Comparison of ENCODE assay signal across 20 cellular contexts in the genomic region with DNA sequence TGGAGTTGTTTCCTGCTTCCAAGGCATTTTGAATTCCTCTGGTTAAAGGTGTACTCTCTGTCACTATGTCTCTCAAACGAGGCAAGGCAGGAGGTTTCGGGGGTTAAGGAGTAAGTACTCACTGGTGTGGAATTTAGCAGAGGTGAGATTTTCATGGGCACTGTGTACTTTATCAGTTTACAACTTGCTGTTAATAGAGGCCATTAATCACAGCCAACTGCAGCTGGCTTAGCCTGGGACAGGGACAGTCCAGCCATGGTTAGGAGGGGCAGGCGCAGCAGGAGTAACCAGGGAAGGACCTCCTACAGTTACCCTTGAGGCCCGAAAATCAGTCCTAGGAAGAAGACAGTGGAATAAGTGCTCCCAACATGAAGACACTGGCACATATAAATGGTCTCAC. TPM values are rescaled to one million over a fixed set of nuclear protein-coding genes. Genes with fewer than 3 reads are reported as not detected.
DNase-seq lines count a peak whose midpoint lies in the region; ATAC-seq and TF ChIP-seq lines count a peak whose summit lies in the region.
"Had no signal": no experiment of that assay in that cellular context is flagged by ENCODE, and none has a peak within 500 bp of the region (broad histone marks: within the 10 kb centered on the region; RNA-seq: fewer than 3 reads in every experiment).

No MANE protein-coding gene starts in this region.

- no peak for TF ChIP-seq POLR2A in breast epithelium (IDR thresholded peaks at IDR 0.05)

- TF ChIP-seq CTCF in H9 (conservative IDR thresholded peaks at IDR 0.05) (no peak), nephron progenitor cell (IDR thresholded peaks at IDR 0.05) (no peak), breast epithelium (IDR thresholded peaks at IDR 0.05) (no peak)

- H2BK20ac ChIP-seq in H9 (ENCODE audit: low read depth, low read length, poor library complexity, severe bottlenecking) = no peak overlapping the region

- DNase-seq in A172 (ENCODE audit: low spot score) = peak; percentile 35
- no peak for DNase-seq in H9
- no peak for DNase-seq in effector memory CD8-positive, alpha-beta T cell
- DNase-seq in nephron progenitor cell = no peak
- no peak for DNase-seq in T-helper 2 cell treated with Interferon-gamma antibody and Interleukin-4, amounts not matched to agents 5 μg/mL and 100 μg/mL, for 36 hours (ENCODE audit: low spot score)
- DNase-seq in NCI-H345 treated with DMSO at 0.1 percent for 48 hours (lab: John Stamatoyannopoulos, UW; ENCODE audit: unreplicated experiment) = no peak
- no peak for DNase-seq in breast epithelium (ENCODE audit: low spot score in 2 of 2)
- no peak for DNase-seq in NCI-H774 (lab: John Stamatoyannopoulos, UW)
- DNase-seq: activated CD4-positive, alpha-beta T cell treated with anti-CD3 and anti-CD28 coated beads for 4 hours; activated naive CD4-positive, alpha-beta T cell treated with anti-CD3 and anti-CD28 coated beads, Interleukin-2, amount 10 ng/mL, durations not matched to agents 7 days and 5 days; GDM1; MV-4-11; right lobe of liver; T1000 had no signal

- ATAC-seq in effector memory CD8-positive, alpha-beta T cell (replicated peaks) = no peak
- ATAC-seq: Panc1, right lobe of liver had no signal

- intact Hi-C loops in breast epithelium (cut with DNase I; ENCODE audit: low total_unique reads) = loop anchor here (2.0 kb wide), 1 partner anchor 38 kb away; no protein-coding TSS in a partner anchor

- no peak overlapping the region for H3K9ac ChIP-seq in H9 (ENCODE audit: extremely low read depth, insufficient read length, low read length)

- no peak overlapping the region for H4K91ac ChIP-seq in H9 (ENCODE audit: insufficient read length, low read depth, low read length)

- H3K4me1 ChIP-seq in H9 (ENCODE audit: insufficient read depth, low read length) = no peaks in the 10 kb centered on the region
- peaks cover 0 to 2% of the 10 kb centered on the region in 2 donors for H3K4me1 ChIP-seq in breast epithelium

- no peak overlapping the region for H3K27ac ChIP-seq in H9 (ENCODE audit: insufficient read length, low read depth, low read length)
- H3K27ac ChIP-seq in breast epithelium = no peak overlapping the region
- H3K27ac ChIP-seq: vagina had no signal

- H4K20me1 ChIP-seq in H9 (ENCODE audit: control insufficient read depth, insufficient read depth, insufficient read length) = no peaks in the 10 kb centered on the region

- no peak overlapping the region for H2AK5ac ChIP-seq in H9 (ENCODE audit: insufficient read length, low read length)

- no peak overlapping the region for H3T11ph ChIP-seq in H9 (ENCODE audit: low read length)

- no peaks in the 10 kb centered on the region for H3K27me3 ChIP-seq in H9 (ENCODE audit: insufficient read depth, low read length)
- H3K27me3 ChIP-seq in breast epithelium = no peaks in the 10 kb centered on the region
- H3K27me3 ChIP-seq: right lobe of liver, vagina had no signal

- H3K36me3 Mint-ChIP-seq in H9 (ENCODE audit: insufficient read depth in 1 of 3, low read depth in 3 of 3) (no peaks in the 10 kb centered on the region), nephron progenitor cell (ENCODE audit: low read depth) (no peaks in the 10 kb centered on the region)
- H3K36me3 Mint-ChIP-seq in effector memory CD8-positive, alpha-beta T cell (ENCODE audit: insufficient read depth) = peaks cover 5% of the 10 kb centered on the region
- no peaks in the 10 kb centered on the region for H3K36me3 Mint-ChIP-seq in T-helper 2 cell treated with Interferon-gamma antibody and Interleukin-4, amounts not matched to agents 5 μg/mL and 100 μg/mL, for 36 hours (ENCODE audit: low read depth)
- H3K36me3 Mint-ChIP-seq: activated naive CD4-positive, alpha-beta T cell treated with anti-CD3 and anti-CD28 coated beads, Interleukin-2, amount 10 ng/mL, durations not matched to agents 7 days and 5 days; IgD-negative memory B cell had no signal

- H2AFZ ChIP-seq in H9 (ENCODE audit: low read length) = no peak overlapping the region

- no peaks in the 10 kb centered on the region for H3K36me3 ChIP-seq in breast epithelium
- H3K36me3 ChIP-seq: right lobe of liver, vagina had no signal

- H2BK15ac ChIP-seq in H9 (ENCODE audit: low read depth, low read length) = peak overlapping the region; percentile 74; the same call in 1 of the 2 replicates

- H3K9me3 ChIP-seq in H9 (ENCODE audit: control insufficient read depth, low read depth, low read length) = no peaks in the 10 kb centered on the region
- no peaks in the 10 kb centered on the region for H3K9me3 ChIP-seq in breast epithelium
- H3K9me3 ChIP-seq: right lobe of liver, vagina had no signal

- no peaks in the 10 kb centered on the region for H3K79me2 ChIP-seq in H9 (ENCODE audit: insufficient read depth, low read length)

- H3K27ac Mint-ChIP-seq in H9 (no peak overlapping the region), nephron progenitor cell (no peak overlapping the region)
- peak overlapping the region; percentile 84 to 93 for H3K27ac Mint-ChIP-seq in effector memory CD8-positive, alpha-beta T cell
- no peak overlapping the region for H3K27ac Mint-ChIP-seq in T-helper 2 cell treated with Interferon-gamma antibody and Interleukin-4, amounts not matched to agents 5 μg/mL and 100 μg/mL, for 36 hours
- H3K27ac Mint-ChIP-seq: activated naive CD4-positive, alpha-beta T cell treated with anti-CD3 and anti-CD28 coated beads, Interleukin-2, amount 10 ng/mL, durations not matched to agents 7 days and 5 days had no signal

- no peak overlapping the region for H2BK120ac ChIP-seq in H9 (ENCODE audit: low read depth, low read length, poor library complexity, severe bottlenecking)

- H3K4me1 Mint-ChIP-seq in H9 (peaks cover 22 to 27% of the 10 kb centered on the region in 2 experiments), nephron progenitor cell (peaks cover 62% of the 10 kb centered on the region)
- H3K4me1 Mint-ChIP-seq in effector memory CD8-positive, alpha-beta T cell (ENCODE audit: low read depth in 2 of 2) = peaks cover 10 to 12% of the 10 kb centered on the region in 2 donors
- peaks cover 6% of the 10 kb centered on the region for H3K4me1 Mint-ChIP-seq in T-helper 2 cell treated with Interferon-gamma antibody and Interleukin-4, amounts not matched to agents 5 μg/mL and 100 μg/mL, for 36 hours (ENCODE audit: low read depth)

- H3K9me3 Mint-ChIP-seq in H9 (no peaks in the 10 kb centered on the region; a peak in 1 of 5 replicates), nephron progenitor cell (no peaks in the 10 kb centered on the region)
- no peaks in the 10 kb centered on the region for H3K9me3 Mint-ChIP-seq in effector memory CD8-positive, alpha-beta T cell
- H3K9me3 Mint-ChIP-seq in T-helper 2 cell treated with Interferon-gamma antibody and Interleukin-4, amounts not matched to agents 5 μg/mL and 100 μg/mL, for 36 hours = no peaks in the 10 kb centered on the region
- H3K9me3 Mint-ChIP-seq: activated naive CD4-positive, alpha-beta T cell treated with anti-CD3 and anti-CD28 coated beads, Interleukin-2, amount 10 ng/mL, durations not matched to agents 7 days and 5 days; IgD-negative memory B cell had no signal

- no peak overlapping the region for H3K23ac ChIP-seq in H9 (ENCODE audit: insufficient read length, low read depth, low read length)

- H4K8ac ChIP-seq in H9 (replicated peaks; ENCODE audit: insufficient read length, low read depth, low read length) = no peak overlapping the region

- no peak overlapping the region for H3K4me3 Mint-ChIP-seq in H9
- H3K4me3 Mint-ChIP-seq in effector memory CD8-positive, alpha-beta T cell = peak overlapping the region; percentile 87 to 89
- H3K4me3 Mint-ChIP-seq in nephron progenitor cell = peak overlapping the region; percentile 80
- no peak overlapping the region for H3K4me3 Mint-ChIP-seq in T-helper 2 cell treated with Interferon-gamma antibody and Interleukin-4, amounts not matched to agents 5 μg/mL and 100 μg/mL, for 36 hours

- H4K5ac ChIP-seq in H9 (ENCODE audit: insufficient read length, low read depth, low read length) = no peak overlapping the region

- no peak overlapping the region for H3K56ac ChIP-seq in H9 (ENCODE audit: insufficient read length, low read depth, low read length)

- no peak overlapping the region for H3K18ac ChIP-seq in H9 (ENCODE audit: insufficient read length, low read depth, low read length)

- H3K4me3 ChIP-seq in breast epithelium = no peak overlapping the region
- H3K4me3 ChIP-seq: vagina had no signal

- no peak overlapping the region for H3K14ac ChIP-seq in H9 (ENCODE audit: insufficient read depth, low read length)

- no peak overlapping the region for H2BK12ac ChIP-seq in H9 (ENCODE audit: insufficient read length, low read depth, low read length)

- H3K79me1 ChIP-seq in H9 (ENCODE audit: insufficient read depth, low read depth, low read length, poor library complexity, severe bottlenecking) = no peaks in the 10 kb centered on the region

- H3K27me3 Mint-ChIP-seq in H9 (ENCODE audit: low read depth) (peaks cover 29% of the 10 kb centered on the region), nephron progenitor cell (ENCODE audit: low read depth, poor library complexity) (peaks cover 42% of the 10 kb centered on the region)
- H3K27me3 Mint-ChIP-seq in effector memory CD8-positive, alpha-beta T cell = peaks cover 2 to 7% of the 10 kb centered on the region in 2 donors
- peaks cover 21% of the 10 kb centered on the region for H3K27me3 Mint-ChIP-seq in T-helper 2 cell treated with Interferon-gamma antibody and Interleukin-4, amounts not matched to agents 5 μg/mL and 100 μg/mL, for 36 hours (ENCODE audit: low read depth)

- peaks cover 8% of the 10 kb centered on the region for H3K23me2 ChIP-seq in H9 (ENCODE audit: insufficient read length, low read depth, low read length, poor library complexity, severe bottlenecking)

- H3K4me2 ChIP-seq in H9 (ENCODE audit: insufficient read depth, insufficient read length, low read length) = no peak overlapping the region

- WGBS in H9 (ENCODE audit: extremely low coverage, insufficient read length, low lambda C conversion rate) = no CpG with 5 or more reads among the region's 4 CpGs

- H3K4ac ChIP-seq in H9 (ENCODE audit: low read depth, low read length) = no peak overlapping the region

- H2BK5ac ChIP-seq in H9 (ENCODE audit: insufficient read length, low read length) = no peak overlapping the region

RNA-seq across cellular contexts. Expression of a gene that starts 18.1 kb away (rescaled TPM):
- total RNA-seq in A172 (2014; rRNA removed; shearing (Covaris generic)) = 202 and 213 TPM in 2 replicates
- total RNA-seq in H9 (2021) = 86.4 and 93.4 TPM in 2 replicates
- total RNA-seq in breast epithelium = 100 to 1,000 TPM in 1 of 3 donors, 10 to 100 TPM in 2; 48.3 to 104 (median 99.8) TPM

RNA-seq across cellular contexts. Expression of a gene that starts 18.3 kb away (rescaled TPM):
- 20.7 and 26.0 TPM in 2 replicates for total RNA-seq in A172 (2014; rRNA removed; shearing (Covaris generic))
- total RNA-seq in H9 (2021) (not detected in 2 replicates), breast epithelium (1 to 10 TPM in 1 of 3 donors, under 1 TPM in 2; 0.33 to 1.3 (median 0.59) TPM)
- total RNA-seq: dermis microvascular lymphatic vessel endothelial cell, lung microvascular endothelial cell, vagina had no signal

RNA-seq across cellular contexts. Expression of a gene that starts 45.4 kb away (rescaled TPM):
- total RNA-seq in A172 (2014; rRNA removed; shearing (Covaris generic)) = not detected in 2 replicates
- 0.15 and 0.31 TPM in 2 replicates for total RNA-seq in H9 (2021)
- total RNA-seq in breast epithelium = not detected
- total RNA-seq: dermis microvascular lymphatic vessel endothelial cell, lung microvascular endothelial cell, right lobe of liver, SK-MEL-5, vagina had no signal

Comparison
In these comparisons a context has a peak if more than half of its experiments do, and no peak if none do; other contexts are left out.
1. H3K27ac Mint-ChIP-seq: peak in effector memory CD8-positive, alpha-beta T cell (2 of 2); none in H9 (0 of 3), nephron progenitor cell (single experiment) and T-helper 2 cell treated with Interferon-gamma antibody and Interleukin-4, amounts not matched to agents 5 μg/mL and 100 μg/mL, for 36 hours (single experiment).
2. H3K4me3 Mint-ChIP-seq: peak in effector memory CD8-positive, alpha-beta T cell (2 of 2) and nephron progenitor cell (single experiment); none in H9 (0 of 2) and T-helper 2 cell treated with Interferon-gamma antibody and Interleukin-4, amounts not matched to agents 5 μg/mL and 100 μg/mL, for 36 hours (single experiment).